8 cellular contexts compared by ENCODE assay signal in the genomic region with DNA sequence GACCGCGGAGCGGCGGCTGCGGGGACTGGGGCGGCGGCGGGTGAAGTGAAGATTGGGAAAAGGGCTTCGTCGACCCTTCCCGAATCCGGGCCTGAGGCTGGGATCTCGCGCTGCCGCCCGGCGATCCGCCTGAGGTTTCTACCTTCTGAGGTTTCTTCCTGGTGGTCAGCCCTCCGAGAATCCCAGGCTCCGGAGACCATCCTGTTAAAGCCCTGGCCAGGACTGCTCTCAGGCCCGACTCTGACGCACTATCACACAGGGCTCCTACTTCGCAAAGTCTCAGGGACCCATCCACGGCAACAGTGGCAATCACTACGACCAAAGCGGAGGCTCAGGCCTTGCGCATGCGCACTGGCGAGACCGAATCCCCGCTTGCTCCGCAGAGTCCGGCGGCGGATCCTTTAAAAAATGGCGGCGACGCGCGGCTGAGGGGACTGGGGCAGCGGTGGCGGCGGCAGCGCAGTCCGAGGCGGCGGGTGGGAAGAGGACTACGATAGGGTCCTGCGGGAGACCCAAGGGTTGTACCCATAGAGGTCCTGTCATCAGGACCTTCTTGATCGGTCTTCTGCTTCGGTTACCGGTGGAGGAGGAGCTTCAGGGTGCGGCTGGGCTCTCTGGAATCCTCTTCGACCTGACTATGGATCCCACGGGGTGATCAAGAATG.
DNase-seq lines count a peak whose midpoint lies in the region; ATAC-seq and TF ChIP-seq lines count a peak whose summit lies in the region.
"Not testable (repeated sequence)": the region's sequence is repeated elsewhere in the genome, so short reads cannot be mapped to it uniquely, and the experiment has no call there.

No MANE protein-coding gene starts in this region.

- peaks cover 14% of the 10 kb centered on the region; the same call in 1 of the 2 replicates for H3K9me3 ChIP-seq in AG04450 (ENCODE audit: control insufficient read depth, insufficient read depth, low read length)

- POLR2A ChIA-PET in AG04450 (lab: Yijun Ruan, JAX) = not testable (repeated sequence)

- TF ChIP-seq CTCF in AG04450 (IDR thresholded peaks at IDR 0.05; ENCODE audit: low read depth, low read length) = not testable (repeated sequence)

- ATAC-seq in GM18907 (IDR thresholded peaks at IDR 0.05; ENCODE audit: unreplicated experiment) (peak; percentile 82), HG03520 (IDR thresholded peaks at IDR 0.05; ENCODE audit: unreplicated experiment) (peak; percentile 60), left lobe of liver (peak; percentile 91)

- not testable (repeated sequence) for DNase-seq in AG04450 (ENCODE audit: low read depth, low spot score)
- peak; percentile 74 to 92 for DNase-seq in NCI-H526 (lab: John Stamatoyannopoulos, UW)
- DNase-seq in activated CD4-positive, alpha-beta T cell treated with anti-CD3 and anti-CD28 coated beads, Interleukin-2, amount 50 U/mL, for 4 hours = peak; percentile 68 to 74
- DNase-seq in central memory CD4-positive, alpha-beta T cell = peak; percentile 80
- peak; percentile 88 for DNase-seq in left lobe of liver (ENCODE audit: low spot score)
- peak; percentile 45 to 78 (median 67) for DNase-seq in stimulated activated CD4-positive, alpha-beta T cell treated with anti-CD3 and anti-CD28 coated beads, Interleukin-1b, Interleukin-23, amount 100 ng/mL, for 24 hours (ENCODE audit: low read depth in 4 of 4, low spot score in 1 of 4)

- H3K27ac ChIP-seq in AG04450 (ENCODE audit: low read depth, low read length) = not testable (repeated sequence)

- H3K4me3 ChIP-seq in AG04450 (ENCODE audit: low read depth, low read length) = peak overlapping the region; percentile 63

- not testable (repeated sequence) for H3K27me3 ChIP-seq in AG04450 (ENCODE audit: control insufficient read depth, insufficient read depth, low read length)

- CTCF ChIA-PET in AG04450 (lab: Charles Lee) = not testable (repeated sequence)
